Comparison of ENCODE assay signal across 12 cellular contexts in genomic region chr4:24067781-24068193, GRCh38.
DNase-seq lines count a peak whose midpoint lies in the region; ATAC-seq and TF ChIP-seq lines count a peak whose summit lies in the region.
"Had no signal": no experiment of that assay in that cellular context is flagged by ENCODE, and none has a peak within 500 bp of the region (broad histone marks: within the 10 kb centered on the region; RNA-seq: fewer than 3 reads in every experiment).

No MANE protein-coding gene starts in this region.

- H3K27ac ChIP-seq in body of pancreas: peak overlapping the region in 3 of 4 donors; percentile 9 to 37 (median 33)
- no peak overlapping the region for H3K27ac ChIP-seq in coronary artery
- H3K27ac ChIP-seq: dorsolateral prefrontal cortex, upper lobe of left lung had no signal

- H3K4me1 ChIP-seq in body of pancreas: peaks cover 8% of the 10 kb centered on the region
- H3K4me1 ChIP-seq: upper lobe of left lung had no signal

- TF ChIP-seq CTCF in AG04449 (IDR thresholded peaks at IDR 0.05; ENCODE audit: insufficient read depth, low read length, missing control alignments) (no peak), body of pancreas (IDR thresholded peaks at IDR 0.05) (no peak), coronary artery (IDR thresholded peaks at IDR 0.05) (no peak)

- intact Hi-C loops in body of pancreas (cut with DNase I): no loop called here

- H3K9me3 ChIP-seq in MG63 (no peaks in the 10 kb centered on the region), body of pancreas (no peaks in the 10 kb centered on the region)
- H3K9me3 ChIP-seq: upper lobe of left lung had no signal

- ATAC-seq in body of pancreas (peak; percentile 71), left lobe of liver (no peak)

- H3K27me3 ChIP-seq in MG63 (no peaks in the 10 kb centered on the region), body of pancreas (no peaks in the 10 kb centered on the region)
- H3K27me3 ChIP-seq: dorsolateral prefrontal cortex, upper lobe of left lung had no signal

- WGBS in body of pancreas, 2 donors: 20 to 32% methylated on average over 3 of the region's 3 CpGs

- POLR2A ChIA-PET in AG04449 (lab: Yijun Ruan, JAX): no interaction called here

- CTCF ChIA-PET in AG04449 (lab: Yijun Ruan, JAX): no interaction called here

- peak; percentile 33 for DNase-seq in AG04449 (ENCODE audit: low read depth, low spot score)
- peak; percentile 67 for DNase-seq in MG63
- DNase-seq in body of pancreas: peak; percentile 11 to 42 (median 31)
- DNase-seq in iris pigment epithelial cell (ENCODE audit: low read depth): peak; percentile 71
- no peak for DNase-seq in left lobe of liver (ENCODE audit: low spot score)
- DNase-seq in stimulated activated CD4-positive, alpha-beta T cell treated with anti-CD3 and anti-CD28 coated beads, Interleukin-4, amount 100 ng/mL, for 24 hours: no peak
- no peak for DNase-seq in coronary artery (ENCODE audit: low spot score)
- no peak for DNase-seq in NK-92 (lab: John Stamatoyannopoulos, UW; ENCODE audit: unreplicated experiment)
- DNase-seq: SIG-M5; stimulated activated CD4-positive, alpha-beta T cell treated with anti-CD3 and anti-CD28 coated beads, Interleukin-4, amount 100 ng/mL, for 4 hours; upper lobe of left lung had no signal

- TF ChIP-seq POLR2A in body of pancreas (IDR thresholded peaks at IDR 0.05): no peak

- H3K4me3 ChIP-seq in AG04449 (ENCODE audit: low read depth, low read length) (no peak overlapping the region), MG63 (no peak overlapping the region), body of pancreas (no peak overlapping the region), coronary artery (no peak overlapping the region)
- H3K4me3 ChIP-seq: dorsolateral prefrontal cortex, upper lobe of left lung had no signal

- H3K36me3 ChIP-seq in MG63: no peaks in the 10 kb centered on the region
- no peaks in the 10 kb centered on the region for H3K36me3 ChIP-seq in body of pancreas (replicated peaks in 1 of 2; ENCODE audit: insufficient read depth in 1 of 2, low read depth in 2 of 2)
- H3K36me3 ChIP-seq: upper lobe of left lung had no signal

Comparison
In these comparisons a context has a peak if more than half of its experiments do, and no peak if none do; other contexts are left out.
1. DNase-seq: peak in AG04449 (single experiment), MG63 (single experiment), body of pancreas (4 of 4) and iris pigment epithelial cell (single experiment); none in left lobe of liver (single experiment), stimulated activated CD4-positive, alpha-beta T cell treated with anti-CD3 and anti-CD28 coated beads, Interleukin-4, amount 100 ng/mL, for 24 hours (single experiment), coronary artery (single experiment) and NK-92 (single experiment).
2. H3K27ac ChIP-seq: peak in body of pancreas (3 of 4); none in coronary artery (0 of 2).